20 cellular contexts compared by ENCODE assay signal in genomic region chr2:102843759-102844443, GRCh38.
"Had no signal": no experiment of that assay in that cellular context is flagged by ENCODE, and none has a peak within 500 bp of the region (broad histone marks: within the 10 kb centered on the region; RNA-seq: fewer than 3 reads in every experiment).

No MANE protein-coding gene starts in this region.

- DNase-seq: activated CD4-positive, alpha-beta T cell treated with anti-CD3 and anti-CD28 coated beads for 36 hours; activated CD4-positive, CD25-positive, alpha-beta regulatory T cell; activated CD8-positive, alpha-beta T cell treated with anti-CD3 and anti-CD28 coated beads, Interleukin-2, amount 10 ng/mL, durations not matched to agents 7 days and 5 days; activated naive CD4-positive, alpha-beta T cell; activated T-cell treated with anti-CD3 and anti-CD28 coated beads for 4 hours; activated T-cell treated with anti-CD3 and anti-CD28 coated beads, Interleukin-2, amount 50 U/mL, for 72 hours; endodermal cell; foreskin keratinocyte; heart left ventricle; hypothalamus; left ventricle myocardium superior; nucleus accumbens; psoas muscle; spleen; stimulated activated naive CD4-positive, alpha-beta T cell; tibial artery had no signal

- H3K4me1 ChIP-seq: foreskin keratinocyte, pancreas had no signal

- FAIRE-seq: pancreas had no signal

- H3K4me3 ChIP-seq: heart left ventricle, pancreas, psoas muscle, spleen, suprapubic skin, tibial artery had no signal

- H3K9me3 ChIP-seq: heart left ventricle, pancreas, psoas muscle, spleen, suprapubic skin, tibial artery had no signal

- H3K27ac ChIP-seq: foreskin keratinocyte, heart left ventricle, pancreas, psoas muscle, spleen, suprapubic skin, tibial artery had no signal

- ATAC-seq: activated CD4-positive, alpha-beta T cell treated with anti-CD3 and anti-CD28 coated beads for 36 hours; activated CD8-positive, alpha-beta T cell treated with anti-CD3 and anti-CD28 coated beads, Interleukin-2, amount 10 ng/mL, durations not matched to agents 7 days and 5 days; activated naive CD4-positive, alpha-beta T cell treated with anti-CD3 and anti-CD28 coated beads, Interleukin-2, amount 50 U/mL, for 72 hours; activated T-cell treated with anti-CD3 and anti-CD28 coated beads, Interleukin-2, amount 50 U/mL, for 72 hours; esophagus mucosa; foreskin keratinocyte; heart left ventricle; left ventricle myocardium superior; pancreas; psoas muscle had no signal

- H3K36me3 ChIP-seq: pancreas, spleen, suprapubic skin, tibial artery had no signal

- H3K27me3 ChIP-seq: heart left ventricle, pancreas had no signal
